Comparison of ENCODE assay signal across 10 cellular contexts in the genomic region with DNA sequence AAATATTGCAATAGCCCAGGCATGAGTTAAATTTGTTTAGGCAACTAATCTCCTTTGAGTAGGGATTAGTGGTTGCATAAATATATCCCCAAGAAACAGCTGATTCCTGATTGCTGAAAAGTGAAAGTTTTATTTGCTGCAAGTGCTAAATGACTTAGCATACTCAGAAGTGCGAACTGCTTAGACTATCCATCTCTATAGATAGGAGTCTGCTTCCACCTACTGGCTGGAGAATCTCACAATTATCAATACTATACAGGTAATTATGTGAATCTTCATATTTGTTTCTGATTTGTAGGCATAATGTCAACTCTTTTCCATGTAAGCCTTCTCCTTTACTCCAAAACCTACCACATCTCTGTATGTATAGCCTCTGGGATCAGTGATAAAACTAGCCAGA. TPM values are rescaled to one million over a fixed set of nuclear protein-coding genes. Genes with fewer than 3 reads are reported as not detected.
A peak's percentile ranks its signal among the peaks of the same experiment; 100 is the strongest.
DNase-seq lines count a peak whose midpoint lies in the region; ATAC-seq and TF ChIP-seq lines count a peak whose summit lies in the region.
"Had no signal": no experiment of that assay in that cellular context is flagged by ENCODE, and none has a peak within 500 bp of the region (broad histone marks: within the 10 kb centered on the region; RNA-seq: fewer than 3 reads in every experiment).

No MANE protein-coding gene starts in this region.

- H3K9me3 ChIP-seq in liver (ENCODE audit: control insufficient read depth in 4 of 4, low read length in 3 of 4) = no peaks in the 10 kb centered on the region
- H3K9me3 ChIP-seq in suprapubic skin = no peaks in the 10 kb centered on the region

- peak; percentile 92 to 93 for TF ChIP-seq RAD21 in liver (IDR thresholded peaks at IDR 0.05)

- no peak overlapping the region for H3K27ac ChIP-seq in liver (ENCODE audit: low read depth in 1 of 2, low read length in 2 of 2)
- no peak overlapping the region for H3K27ac ChIP-seq in suprapubic skin

- H3K27me3 ChIP-seq in liver (ENCODE audit: control insufficient read depth in 4 of 4, insufficient read depth in 4 of 4, low read length in 3 of 4) = no peaks in the 10 kb centered on the region
- no peaks in the 10 kb centered on the region for H3K27me3 ChIP-seq in suprapubic skin

- TF ChIP-seq POLR2A in suprapubic skin (IDR thresholded peaks at IDR 0.05) = no peak

- TF ChIP-seq CTCF in liver (IDR thresholded peaks at IDR 0.05; ENCODE audit: low read depth, low read length, missing input control) = peak; percentile 65
- TF ChIP-seq CTCF in suprapubic skin (IDR thresholded peaks at IDR 0.05) = no peak

- no peak for TF ChIP-seq EP300 in suprapubic skin (IDR thresholded peaks at IDR 0.05)

- ATAC-seq in GM18909 (IDR thresholded peaks at IDR 0.05; ENCODE audit: poor library complexity, unreplicated experiment) = no peak
- ATAC-seq in esophagus mucosa = no peak

- H3K36me3 ChIP-seq in liver (ENCODE audit: control insufficient read depth in 4 of 4, insufficient read depth in 3 of 4, low read depth in 1 of 4, low read length in 3 of 4) (no peaks in the 10 kb centered on the region), suprapubic skin (no peaks in the 10 kb centered on the region)

- peak; percentile 4 for DNase-seq in Caki2 (ENCODE audit: low read depth)
- peak; percentile 38 for DNase-seq in NCI-H1105 treated with DMSO at 0.1 percent for 48 hours (lab: John Stamatoyannopoulos, UW)
- peak; percentile 45 for DNase-seq in cerebellar cortex (ENCODE audit: low spot score)
- no peak for DNase-seq in suprapubic skin (ENCODE audit: low spot score in 2 of 2)
- DNase-seq in NCI-H2107 (lab: John Stamatoyannopoulos, UW) = no peak
- DNase-seq: activated CD4-positive, alpha-beta T cell treated with anti-CD3 and anti-CD28 coated beads for 1 hour; foreskin melanocyte had no signal

- in situ Hi-C loops in Caki2 (cut with HindIII; ENCODE audit: low pct_unique_long_range_greater_than_20kb, low sequenced_read_pairs) = no loop called here

- 7% methylated on average over 1 of the region's 1 CpG for WGBS in liver
- WGBS in suprapubic skin = 38% methylated on average over 1 of the region's 1 CpG

- H3K4me3 ChIP-seq in liver (ENCODE audit: low read depth in 1 of 3, low read length in 3 of 3) (no peak overlapping the region), suprapubic skin (no peak overlapping the region)

- H3K4me1 ChIP-seq in liver (ENCODE audit: control insufficient read depth in 4 of 4, insufficient read depth in 4 of 4, low read length in 3 of 4) (peaks cover 0 to 9% (median 0%) of the 10 kb centered on the region in 4 donors), suprapubic skin (no peaks in the 10 kb centered on the region)

- H3K9ac ChIP-seq in liver (ENCODE audit: low read depth in 1 of 2, low read length in 2 of 2) = no peak overlapping the region

TF ChIP-seq in liver, 16 proteins besides CTCF, POLR2A, EP300 and RAD21:
- TF ChIP-seq RXRA (IDR thresholded peaks at IDR 0.05) = peak in 1 of 2 donors; percentile 10
- TF ChIP-seq FOXA1 (IDR thresholded peaks at IDR 0.05) = no peak

RNA-seq across cellular contexts. Expression of a gene that starts 11.9 kb away (rescaled TPM):
- not detected in 2 replicates for total RNA-seq in Caki2 (2014; rRNA removed; shearing (Covaris generic); ENCODE audit: low replicate concordance)
- 100 to 1,000 TPM in 1 of 2 donors, 10 to 100 TPM in 1; 65.1 to 274 TPM for total RNA-seq in liver
- polyA plus RNA-seq in liver = 100 to 1,000 TPM in 1 of 2 donors, 10 to 100 TPM in 1; 33.1 to 260 TPM
- not detected for total RNA-seq in suprapubic skin
- 1.2 TPM for total RNA-seq in esophagus mucosa

Comparison
In these comparisons a context has a peak if more than half of its experiments do, and no peak if none do; other contexts are left out.
1. DNase-seq: peak in Caki2 (single experiment), NCI-H1105 treated with DMSO at 0.1 percent for 48 hours (single experiment) and cerebellar cortex (single experiment); none in suprapubic skin (0 of 2) and NCI-H2107 (single experiment).
2. RNA of a gene that starts 11.9 kb away (total RNA-seq): 65.1 to 274 TPM in liver; 1.2 TPM in esophagus mucosa (single experiment), not detected in Caki2 and not detected in suprapubic skin; every median in the first group is over 10 times any median in the second.